ENCODE assay signal across 8 cellular contexts in the genomic region with DNA sequence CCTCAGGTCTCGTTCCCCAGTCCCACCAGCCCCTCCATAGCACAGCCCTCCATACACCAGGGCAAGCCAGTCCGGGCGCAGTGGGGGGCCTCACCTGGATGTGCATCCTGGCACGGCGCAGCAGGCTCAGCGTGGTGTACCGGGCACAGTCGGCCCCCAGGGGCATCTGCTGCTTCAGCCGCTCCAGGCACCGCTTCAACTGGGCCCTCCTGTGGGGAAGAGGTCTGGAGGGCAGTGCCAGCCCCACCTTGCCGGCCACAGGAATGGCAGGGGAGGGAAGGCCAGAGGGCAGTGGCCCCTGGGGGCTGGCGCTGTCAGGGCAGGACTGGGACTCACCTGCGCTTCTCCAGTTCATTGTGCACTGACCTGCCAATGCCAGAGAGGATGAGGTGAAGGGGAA. TPM values are rescaled to one million over a fixed set of nuclear protein-coding genes. Genes with fewer than 3 reads are reported as not detected.
DNase-seq lines count a peak whose midpoint lies in the region; ATAC-seq and TF ChIP-seq lines count a peak whose summit lies in the region.

No MANE protein-coding gene starts in this region.

- peaks cover 69 to 80% (median 74%) of the 10 kb centered on the region in 10 experiments for H3K4me1 ChIP-seq in BLaER1 treated with 17β-estradiol and CSF1 and Interleukin-3, amounts not matched to agents 10 nM and 100 nM

- POLR2A ChIA-PET in activated naive CD8-positive, alpha-beta T cell treated with anti-CD3 and anti-CD28 coated beads, Interleukin-2, amount 10 ng/mL, durations not matched to agents 7 days and 5 days (lab: Charles Lee), result interaction anchor here (0.9 to 4.2 kb wide), 5 partner anchors 9 to 177 kb away, joined by 4 to 51 read pairs (median 7); a partner anchor contains a TSS

- peak overlapping the region; percentile 35 to 97 (median 91) for H3K4me3 ChIP-seq in BLaER1 treated with 17β-estradiol and CSF1 and Interleukin-3, amounts not matched to agents 10 nM and 100 nM
- peak overlapping the region; percentile 65 for H3K4me3 ChIP-seq in HFF-Myc (replicated peaks; ENCODE audit: low read depth, low read length)

- H4K20me1 ChIP-seq in BLaER1 treated with 17β-estradiol and CSF1 and Interleukin-3, amounts not matched to agents 10 nM and 100 nM, result peaks cover 15 to 61% (median 26%) of the 10 kb centered on the region in 11 experiments; a peak in 17 of 22 replicates

- H3K27me3 Mint-ChIP-seq in activated naive CD8-positive, alpha-beta T cell treated with anti-CD3 and anti-CD28 coated beads, Interleukin-2, amount 10 ng/mL, durations not matched to agents 7 days and 5 days, result no peaks in the 10 kb centered on the region
- H3K27me3 Mint-ChIP-seq in natural killer cell (ENCODE audit: low read depth in 2 of 2), result no peaks in the 10 kb centered on the region

- TF ChIP-seq CTCF in HFF-Myc (IDR thresholded peaks at IDR 0.05; ENCODE audit: low read depth, low read length, missing control alignments), result no peak
- TF ChIP-seq CTCF in natural killer cell (IDR thresholded peaks at IDR 0.05), result no peak

- H3K27ac ChIP-seq in BLaER1 treated with 17β-estradiol and CSF1 and Interleukin-3, amounts not matched to agents 10 nM and 100 nM, result peak overlapping the region in 10 of 11 experiments; percentile 95 to 100 (median 98); a peak in 20 of 22 replicates

- H3K27me3 ChIP-seq in BLaER1 treated with 17β-estradiol and CSF1 and Interleukin-3, amounts not matched to agents 10 nM and 100 nM, result no peaks in the 10 kb centered on the region

- peak overlapping the region; percentile 100 for H3K4me3 Mint-ChIP-seq in activated naive CD8-positive, alpha-beta T cell treated with anti-CD3 and anti-CD28 coated beads, Interleukin-2, amount 10 ng/mL, durations not matched to agents 7 days and 5 days
- H3K4me3 Mint-ChIP-seq in natural killer cell, result peak overlapping the region; percentile 91

- H3K4me2 ChIP-seq in BLaER1 treated with 17β-estradiol and CSF1 and Interleukin-3, amounts not matched to agents 10 nM and 100 nM, result peak overlapping the region; percentile 96 to 100 (median 99)

- DNase-seq in HFF-Myc (ENCODE audit: extremely low read depth, low read depth), result no peak
- peak; percentile 30 for DNase-seq in activated naive CD8-positive, alpha-beta T cell treated with anti-CD3 and anti-CD28 coated beads, Interleukin-2, amount 10 ng/mL, durations not matched to agents 7 days and 5 days
- no peak for DNase-seq in natural killer cell
- DNase-seq in NCI-H2107 treated with DMSO at 0.1 percent for 48 hours (lab: John Stamatoyannopoulos, UW; ENCODE audit: unreplicated experiment), result no peak
- no peak for DNase-seq in NOMO-1 treated with DMSO at 0.1 percent for 48 hours (lab: John Stamatoyannopoulos, UW; ENCODE audit: unreplicated experiment)
- DNase-seq in SKM-1 (lab: John Stamatoyannopoulos, UW; ENCODE audit: unreplicated experiment), result no peak

- H3K36me3 Mint-ChIP-seq in activated naive CD8-positive, alpha-beta T cell treated with anti-CD3 and anti-CD28 coated beads, Interleukin-2, amount 10 ng/mL, durations not matched to agents 7 days and 5 days, result peaks cover 23% of the 10 kb centered on the region
- H3K36me3 Mint-ChIP-seq in natural killer cell, result no peaks in the 10 kb centered on the region

- H3K4me1 Mint-ChIP-seq in activated naive CD8-positive, alpha-beta T cell treated with anti-CD3 and anti-CD28 coated beads, Interleukin-2, amount 10 ng/mL, durations not matched to agents 7 days and 5 days, result peaks cover 38% of the 10 kb centered on the region
- peaks cover 41 to 53% of the 10 kb centered on the region in 2 donors for H3K4me1 Mint-ChIP-seq in natural killer cell

- peak overlapping the region; percentile 60 to 98 (median 96); a peak in 21 of 22 replicates for H3K9ac ChIP-seq in BLaER1 treated with 17β-estradiol and CSF1 and Interleukin-3, amounts not matched to agents 10 nM and 100 nM

- peak overlapping the region; percentile 98 for H3K27ac Mint-ChIP-seq in activated naive CD8-positive, alpha-beta T cell treated with anti-CD3 and anti-CD28 coated beads, Interleukin-2, amount 10 ng/mL, durations not matched to agents 7 days and 5 days
- peak overlapping the region; percentile 68 to 87 for H3K27ac Mint-ChIP-seq in natural killer cell

- no peak for ATAC-seq in activated naive CD8-positive, alpha-beta T cell treated with anti-CD3 and anti-CD28 coated beads, Interleukin-2, amount 10 ng/mL, durations not matched to agents 7 days and 5 days (ENCODE audit: low read depth)
- ATAC-seq in natural killer cell, result no peak
- ATAC-seq in HG02981 (IDR thresholded peaks at IDR 0.05; ENCODE audit: unreplicated experiment), result no peak

- H3K9me3 Mint-ChIP-seq in activated naive CD8-positive, alpha-beta T cell treated with anti-CD3 and anti-CD28 coated beads, Interleukin-2, amount 10 ng/mL, durations not matched to agents 7 days and 5 days, result no peaks in the 10 kb centered on the region
- H3K9me3 Mint-ChIP-seq in natural killer cell, result no peaks in the 10 kb centered on the region

- no peaks in the 10 kb centered on the region for H3K9me3 ChIP-seq in BLaER1 treated with 17β-estradiol and CSF1 and Interleukin-3, amounts not matched to agents 10 nM and 100 nM (replicated peaks in 1 of 11)

- intact Hi-C loops in natural killer cell (cut with micrococcal nuclease), result loop anchor here (5.0 kb wide), 1 partner anchor 47 kb away; a partner anchor contains a TSS

- H3K36me3 ChIP-seq in BLaER1 treated with 17β-estradiol and CSF1 and Interleukin-3, amounts not matched to agents 10 nM and 100 nM, result peaks cover 12 to 42% (median 24%) of the 10 kb centered on the region in 11 experiments

RNA-seq across cellular contexts. Expression of a gene that starts 1.4 kb away (rescaled TPM):
- total RNA-seq in activated naive CD8-positive, alpha-beta T cell treated with anti-CD3 and anti-CD28 coated beads, Interleukin-2, amount 10 ng/mL, durations not matched to agents 7 days and 5 days, result 10 to 100 TPM; 85.0 to 94.0 TPM
- total RNA-seq in natural killer cell, result 10 to 100 TPM; 10.9 to 15.0 (median 15.0) TPM

RNA-seq across cellular contexts. Expression of a gene that starts 6.7 kb away (rescaled TPM):
- total RNA-seq in activated naive CD8-positive, alpha-beta T cell treated with anti-CD3 and anti-CD28 coated beads, Interleukin-2, amount 10 ng/mL, durations not matched to agents 7 days and 5 days, result 100 to 1,000 TPM; 104 TPM
- 10 to 100 TPM; 76.6 to 99.3 (median 91.6) TPM for total RNA-seq in natural killer cell

RNA-seq across cellular contexts. Expression of a gene that starts 6.8 kb away (rescaled TPM):
- 10 to 100 TPM; 39.0 to 46.6 TPM for total RNA-seq in activated naive CD8-positive, alpha-beta T cell treated with anti-CD3 and anti-CD28 coated beads, Interleukin-2, amount 10 ng/mL, durations not matched to agents 7 days and 5 days
- total RNA-seq in natural killer cell, result 10 to 100 TPM; 42.5 to 55.4 (median 49.5) TPM

RNA-seq across cellular contexts. Expression of a gene that starts 41.1 kb away (rescaled TPM):
- total RNA-seq in activated naive CD8-positive, alpha-beta T cell treated with anti-CD3 and anti-CD28 coated beads, Interleukin-2, amount 10 ng/mL, durations not matched to agents 7 days and 5 days, result 100 to 1,000 TPM; 110 to 116 TPM
- total RNA-seq in natural killer cell, result 100 to 1,000 TPM; 112 to 124 (median 114) TPM

RNA-seq across cellular contexts. Expression of a gene that starts 47.4 kb away (rescaled TPM):
- total RNA-seq in activated naive CD8-positive, alpha-beta T cell treated with anti-CD3 and anti-CD28 coated beads, Interleukin-2, amount 10 ng/mL, durations not matched to agents 7 days and 5 days, result 100 to 1,000 TPM; 113 to 124 TPM
- total RNA-seq in natural killer cell, result 10 to 100 TPM; 57.3 to 87.0 (median 66.1) TPM

Comparison
In these comparisons a context has a peak if more than half of its experiments do, and no peak if none do; other contexts are left out.
1. RNA of a gene that starts 1.4 kb away (total RNA-seq): 85.0 to 94.0 TPM in activated naive CD8-positive, alpha-beta T cell treated with anti-CD3 and anti-CD28 coated beads, Interleukin-2, amount 10 ng/mL, durations not matched to agents 7 days and 5 days; 10.9 to 15.0 TPM in natural killer cell; every median in the first group is over 4 times any median in the second.